ENCODE assay signal across 8 cellular contexts in the genomic region with DNA sequence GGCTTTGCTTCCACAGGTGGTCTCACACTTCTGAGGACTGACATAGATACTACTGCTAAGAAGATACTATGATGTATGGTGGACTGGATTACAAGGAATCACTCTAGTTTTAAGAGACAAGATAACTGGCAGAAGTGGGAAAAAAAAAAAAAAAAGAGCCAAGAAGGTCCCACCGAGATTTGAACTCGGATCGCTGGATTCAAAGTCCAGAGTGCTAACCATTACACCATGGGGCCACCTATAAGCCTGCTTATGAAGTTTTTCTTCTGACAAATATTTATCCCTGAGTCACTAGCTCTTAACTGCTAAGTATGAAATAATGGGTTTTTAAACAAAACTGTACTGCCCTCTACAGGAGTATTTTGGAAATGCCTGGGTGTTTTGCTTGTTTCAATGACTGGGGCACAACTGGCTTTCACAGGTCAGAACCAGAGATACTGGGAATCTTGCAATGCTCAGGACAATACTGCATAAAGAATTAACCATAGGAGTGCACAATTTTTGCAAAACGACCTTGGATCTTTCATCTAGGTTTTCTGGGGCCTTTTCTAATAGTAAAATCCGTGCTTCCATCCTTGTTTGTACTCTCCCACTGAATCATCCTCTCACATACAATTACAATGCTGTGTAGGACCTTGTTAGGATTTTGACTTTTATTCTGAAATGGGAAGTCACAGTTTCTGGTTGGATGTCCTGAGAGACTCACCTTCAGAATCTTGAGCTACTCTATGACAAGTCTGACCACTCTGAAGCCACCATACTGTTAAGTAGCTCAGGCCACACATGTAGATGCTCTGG.
DNase-seq lines count a peak whose midpoint lies in the region; ATAC-seq and TF ChIP-seq lines count a peak whose summit lies in the region.

No MANE protein-coding gene starts in this region.

- H4K20me1 ChIP-seq in neural progenitor cell (ENCODE audit: low read depth) = no peaks in the 10 kb centered on the region

- H3K36me3 Mint-ChIP-seq in CD4-positive, alpha-beta memory T cell = peaks cover 0 to 2% of the 10 kb centered on the region in 2 donors
- no peaks in the 10 kb centered on the region for H3K36me3 Mint-ChIP-seq in activated CD8-positive, alpha-beta T cell treated with anti-CD3 and anti-CD28 coated beads, Interleukin-2, amount 10 ng/mL, durations not matched to agents 7 days and 5 days (ENCODE audit: low read depth)
- H3K36me3 Mint-ChIP-seq in neural progenitor cell = peaks cover 1% of the 10 kb centered on the region

- TF ChIP-seq CTCF in fibroblast of mammary gland (conservative IDR thresholded peaks at IDR 0.05; ENCODE audit: control insufficient read depth, insufficient read depth, low read depth, low read length) = peak; percentile 76
- peak; percentile 83 for TF ChIP-seq CTCF in neural progenitor cell (IDR thresholded peaks at IDR 0.05)

- intact Hi-C loops in CD4-positive, alpha-beta memory T cell (cut with micrococcal nuclease) = loop anchor here (1.0 to 2.0 kb wide), 6 partner anchors 24 to 669 kb away; no protein-coding TSS in a partner anchor

- no peak overlapping the region for H3K9ac ChIP-seq in neural progenitor cell

- ATAC-seq in GM19025 (IDR thresholded peaks at IDR 0.05; ENCODE audit: low read depth, unreplicated experiment) = peak; percentile 33
- peak; percentile 52 for ATAC-seq in activated CD8-positive, alpha-beta T cell treated with anti-CD3 and anti-CD28 coated beads, Interleukin-2, amount 10 ng/mL, durations not matched to agents 7 days and 5 days

- H3K4me3 ChIP-seq in CD4-positive, alpha-beta memory T cell (ENCODE audit: low read length in 2 of 2) = no peak overlapping the region
- H3K4me3 ChIP-seq in fibroblast of mammary gland (ENCODE audit: control insufficient read depth, low read depth, low read length) (no peak overlapping the region), neural progenitor cell (no peak overlapping the region)

- H3K9me3 Mint-ChIP-seq in CD4-positive, alpha-beta memory T cell = peaks cover 0 to 5% (median 0%) of the 10 kb centered on the region in 8 donors
- no peaks in the 10 kb centered on the region for H3K9me3 Mint-ChIP-seq in activated CD8-positive, alpha-beta T cell treated with anti-CD3 and anti-CD28 coated beads, Interleukin-2, amount 10 ng/mL, durations not matched to agents 7 days and 5 days (ENCODE audit: insufficient read depth)
- peaks cover 7% of the 10 kb centered on the region for H3K9me3 Mint-ChIP-seq in neural progenitor cell

- peak overlapping the region in 1 of 8 donors; percentile 16 for H3K4me3 Mint-ChIP-seq in CD4-positive, alpha-beta memory T cell
- H3K4me3 Mint-ChIP-seq in activated CD8-positive, alpha-beta T cell treated with anti-CD3 and anti-CD28 coated beads, Interleukin-2, amount 10 ng/mL, durations not matched to agents 7 days and 5 days = peak overlapping the region; percentile 1
- H3K4me3 Mint-ChIP-seq in neural progenitor cell = peak overlapping the region; percentile 75

- peak overlapping the region in 5 of 7 donors; percentile 6 to 91 (median 35) for H3K27ac Mint-ChIP-seq in CD4-positive, alpha-beta memory T cell
- no peak overlapping the region for H3K27ac Mint-ChIP-seq in activated CD8-positive, alpha-beta T cell treated with anti-CD3 and anti-CD28 coated beads, Interleukin-2, amount 10 ng/mL, durations not matched to agents 7 days and 5 days
- peak overlapping the region; percentile 5 for H3K27ac Mint-ChIP-seq in neural progenitor cell

- DNase-seq in CD4-positive, alpha-beta memory T cell = peak; percentile 75 to 82 (median 80)
- DNase-seq in HS-27A (ENCODE audit: low read depth) = peak; percentile 97
- DNase-seq in NCI-H748 (lab: John Stamatoyannopoulos, UW; ENCODE audit: unreplicated experiment) = peak; percentile 93
- DNase-seq in activated CD8-positive, alpha-beta T cell treated with anti-CD3 and anti-CD28 coated beads, Interleukin-2, amount 10 ng/mL, durations not matched to agents 7 days and 5 days = peak; percentile 83
- peak; percentile 93 for DNase-seq in fibroblast of mammary gland (ENCODE audit: low read depth)
- DNase-seq in neural progenitor cell (ENCODE audit: low spot score) = peak; percentile 79
- DNase-seq in NK-92 treated with Interleukin-12 subunit alpha and Interleukin-12 subunit beta, amount 100 ng/mL, for 24 hours (lab: John Stamatoyannopoulos, UW) = no peak

- peaks cover 21% of the 10 kb centered on the region for H3K4me1 ChIP-seq in CD4-positive, alpha-beta memory T cell (ENCODE audit: insufficient read depth, low read length)
- H3K4me1 ChIP-seq in neural progenitor cell = peaks cover 6% of the 10 kb centered on the region

- POLR2A ChIA-PET in CD4-positive, alpha-beta memory T cell (lab: Charles Lee; ENCODE audit: partially characterized antibody) = interaction anchor here (0.8 to 6.3 kb wide), 11 partner anchors 12 to 649 kb away, joined by 3 to 44 read pairs (median 8); a partner anchor contains a TSS
- POLR2A ChIA-PET in activated CD8-positive, alpha-beta T cell treated with anti-CD3 and anti-CD28 coated beads, Interleukin-2, amount 10 ng/mL, durations not matched to agents 7 days and 5 days (lab: Charles Lee) = interaction anchor here (0.7 to 5.9 kb wide), 8 partner anchors 12 to 664 kb away, joined by 3 to 75 read pairs (median 6); a partner anchor contains a TSS

- H2AFZ ChIP-seq in neural progenitor cell (replicated peaks) = peak overlapping the region; percentile 30

- no peak overlapping the region for H3K27ac ChIP-seq in CD4-positive, alpha-beta memory T cell (ENCODE audit: low read depth, low read length)
- no peak overlapping the region for H3K27ac ChIP-seq in neural progenitor cell

- peaks cover 17 to 29% (median 21%) of the 10 kb centered on the region in 4 donors for H3K4me1 Mint-ChIP-seq in CD4-positive, alpha-beta memory T cell
- peaks cover 49% of the 10 kb centered on the region for H3K4me1 Mint-ChIP-seq in activated CD8-positive, alpha-beta T cell treated with anti-CD3 and anti-CD28 coated beads, Interleukin-2, amount 10 ng/mL, durations not matched to agents 7 days and 5 days (ENCODE audit: low read depth)
- H3K4me1 Mint-ChIP-seq in neural progenitor cell = peaks cover 29% of the 10 kb centered on the region

- peaks cover 6 to 13% of the 10 kb centered on the region in 2 donors for H3K27me3 Mint-ChIP-seq in CD4-positive, alpha-beta memory T cell
- H3K27me3 Mint-ChIP-seq in activated CD8-positive, alpha-beta T cell treated with anti-CD3 and anti-CD28 coated beads, Interleukin-2, amount 10 ng/mL, durations not matched to agents 7 days and 5 days (ENCODE audit: low read depth) = peaks cover 13% of the 10 kb centered on the region
- peaks cover 20% of the 10 kb centered on the region for H3K27me3 Mint-ChIP-seq in neural progenitor cell (ENCODE audit: insufficient read depth, low read depth)

- H3K79me2 ChIP-seq in neural progenitor cell (ENCODE audit: low read depth) = no peaks in the 10 kb centered on the region

- H3K9me3 ChIP-seq in CD4-positive, alpha-beta memory T cell (ENCODE audit: control insufficient read depth in 1 of 2, low read length in 2 of 2) = no peaks in the 10 kb centered on the region
- H3K9me3 ChIP-seq in neural progenitor cell (ENCODE audit: low read depth) = no peaks in the 10 kb centered on the region

- no peak overlapping the region for H3K4me2 ChIP-seq in neural progenitor cell

- no peaks in the 10 kb centered on the region for H3K36me3 ChIP-seq in CD4-positive, alpha-beta memory T cell (ENCODE audit: insufficient read depth, low read length)
- H3K36me3 ChIP-seq in neural progenitor cell = no peaks in the 10 kb centered on the region

- CTCF ChIA-PET in CD4-positive, alpha-beta memory T cell (lab: Charles Lee; ENCODE audit: partially characterized antibody) = interaction anchor here (0.6 to 4.5 kb wide), 40 partner anchors 9 to 1187 kb away, joined by 3 to 32 read pairs (median 5); a partner anchor contains a TSS
- CTCF ChIA-PET in activated CD8-positive, alpha-beta T cell treated with anti-CD3 and anti-CD28 coated beads, Interleukin-2, amount 10 ng/mL, durations not matched to agents 7 days and 5 days (lab: Charles Lee) = interaction anchor here (0.6 to 5.6 kb wide), 38 partner anchors 9 to 669 kb away, joined by 3 to 64 read pairs (median 3); a partner anchor contains a TSS

- H3F3A ChIP-seq in neural progenitor cell (ENCODE audit: low read depth) = peaks cover 21% of the 10 kb centered on the region

- peaks cover 6% of the 10 kb centered on the region for H3K27me3 ChIP-seq in CD4-positive, alpha-beta memory T cell (ENCODE audit: insufficient read depth, low read length)
- H3K27me3 ChIP-seq in neural progenitor cell = no peaks in the 10 kb centered on the region
